In genomic region chr3:196175717-196176116, GRCh38 we compare ENCODE assay signal across 1 cellular context.
A peak's percentile ranks its signal among the peaks of the same experiment; 100 is the strongest.
TF ChIP-seq lines count a peak whose summit lies in the region.

No MANE protein-coding gene starts in this region.

TF ChIP-seq in HepG2, 621 proteins besides CTCF, POLR2A, EP300 and RAD21:
- TF ChIP-seq FOSL2 (CRISPR knock-in tag; IDR thresholded peaks at IDR 0.05) (peak; percentile 71), ZNF709 (CRISPR knock-in tag; IDR thresholded peaks at IDR 0.05) (no peak), ZNF3 (CRISPR knock-in tag; IDR thresholded peaks at IDR 0.05) (no peak), BHLHE40 (IDR thresholded peaks at IDR 0.05; ENCODE audit: low read length) (peak; percentile 89), NR2F1 (CRISPR knock-in tag; IDR thresholded peaks at IDR 0.05) (peak in 1 of 2 experiments; percentile 58; a peak in 2 of 4 replicates)
